ENCODE assay signal across 12 cellular contexts in genomic region chr14:88002421-88002820, GRCh38. TPM values are rescaled to one million over a fixed set of nuclear protein-coding genes. Genes with fewer than 3 reads are reported as not detected.
DNase-seq lines count a peak whose midpoint lies in the region; ATAC-seq and TF ChIP-seq lines count a peak whose summit lies in the region.
"Had no signal": no experiment of that assay in that cellular context is flagged by ENCODE, and none has a peak within 500 bp of the region (broad histone marks: within the 10 kb centered on the region; RNA-seq: fewer than 3 reads in every experiment).

No MANE protein-coding gene starts in this region.

- no peak overlapping the region for H3K27ac ChIP-seq in CD8-positive, alpha-beta T cell (ENCODE audit: low read depth, low read length)
- no peak overlapping the region for H3K27ac ChIP-seq in effector memory CD4-positive, alpha-beta T cell (ENCODE audit: insufficient read depth, low read length, poor library complexity, severe bottlenecking)
- H3K27ac ChIP-seq: ascending aorta had no signal

- H3K36me3 Mint-ChIP-seq in CD8-positive, alpha-beta T cell = peaks cover 11% of the 10 kb centered on the region
- H3K36me3 Mint-ChIP-seq in T-cell = no peaks in the 10 kb centered on the region

- intact Hi-C loops in CD8-positive, alpha-beta T cell (cut with DNase I, micrococcal nuclease) = loop anchor here in 1 of 2 experiments (10.0 kb wide), 1 partner anchor 1952 kb away; the partner anchor contains the start of genes EFCAB11 and TDP1

- no peaks in the 10 kb centered on the region for H3K9me3 Mint-ChIP-seq in CD8-positive, alpha-beta T cell
- H3K9me3 Mint-ChIP-seq in T-cell = no peaks in the 10 kb centered on the region

- peaks cover 51% of the 10 kb centered on the region for H3K4me1 Mint-ChIP-seq in CD8-positive, alpha-beta T cell (ENCODE audit: low read depth)
- H3K4me1 Mint-ChIP-seq in T-cell = peaks cover 37 to 40% (median 38%) of the 10 kb centered on the region in 3 donors

- no peaks in the 10 kb centered on the region for H3K36me3 ChIP-seq in CD8-positive, alpha-beta T cell (ENCODE audit: insufficient read depth, low read length)
- H3K36me3 ChIP-seq in effector memory CD4-positive, alpha-beta T cell (ENCODE audit: control insufficient read depth, insufficient read depth, low read length) = no peaks in the 10 kb centered on the region
- H3K36me3 ChIP-seq: ascending aorta had no signal

- H3K27me3 ChIP-seq in CD8-positive, alpha-beta T cell (ENCODE audit: insufficient read depth, low read length) = no peaks in the 10 kb centered on the region
- H3K27me3 ChIP-seq in effector memory CD4-positive, alpha-beta T cell (replicated peaks; ENCODE audit: control insufficient read depth, insufficient read depth, low read length, poor library complexity, severe bottlenecking) = no peaks in the 10 kb centered on the region
- H3K27me3 ChIP-seq: ascending aorta had no signal

- ATAC-seq in CD8-positive, alpha-beta T cell = no peak
- ATAC-seq in HG02870 (IDR thresholded peaks at IDR 0.05; ENCODE audit: unreplicated experiment) = peak; percentile 21
- no peak for ATAC-seq in T-cell (replicated peaks in 1 of 4)
- ATAC-seq in HG03280 (IDR thresholded peaks at IDR 0.05; ENCODE audit: unreplicated experiment) = no peak
- no peak for ATAC-seq in GM21529 (IDR thresholded peaks at IDR 0.05; ENCODE audit: unreplicated experiment)

- DNase-seq in CD8-positive, alpha-beta T cell = no peak
- peak in 9 of 34 experiments; percentile 2 to 26 (median 16) for DNase-seq in T-cell
- DNase-seq in midbrain (lab: John Stamatoyannopoulos, UW) = peak; percentile 9
- no peak for DNase-seq in GM10266 (ENCODE audit: extremely low spot score)
- DNase-seq in effector memory CD4-positive, alpha-beta T cell = no peak
- DNase-seq: activated CD4-positive, alpha-beta T cell treated with anti-CD3 and anti-CD28 coated beads for 48 hours; glutamatergic neuron; SHP77 had no signal

- H3K4me3 Mint-ChIP-seq in CD8-positive, alpha-beta T cell = peak overlapping the region; percentile 42
- H3K4me3 Mint-ChIP-seq in T-cell = peak overlapping the region in 1 of 3 donors; percentile 39

- POLR2A ChIA-PET in CD8-positive, alpha-beta T cell (lab: Charles Lee) = interaction anchor here (2.6 kb wide), 1 partner anchor 10 kb away, joined by 19 read pairs; the partner anchor contains the start of gene GALC
- POLR2A ChIA-PET in T-cell (lab: Charles Lee) = no interaction called here

- H3K9me3 ChIP-seq in CD8-positive, alpha-beta T cell (ENCODE audit: low read length) = no peaks in the 10 kb centered on the region
- H3K9me3 ChIP-seq in effector memory CD4-positive, alpha-beta T cell (ENCODE audit: control insufficient read depth, low read length) = no peaks in the 10 kb centered on the region
- H3K9me3 ChIP-seq: ascending aorta had no signal

- H3K4me3 ChIP-seq in CD8-positive, alpha-beta T cell (ENCODE audit: low read depth, low read length) = no peak overlapping the region
- no peak overlapping the region for H3K4me3 ChIP-seq in effector memory CD4-positive, alpha-beta T cell (ENCODE audit: insufficient read depth, low read depth, low read length, poor library complexity, severe bottlenecking)
- H3K4me3 ChIP-seq: ascending aorta had no signal

- H3K27me3 Mint-ChIP-seq in CD8-positive, alpha-beta T cell (ENCODE audit: low read depth) = no peaks in the 10 kb centered on the region
- no peaks in the 10 kb centered on the region for H3K27me3 Mint-ChIP-seq in T-cell

- H3K4me1 ChIP-seq in CD8-positive, alpha-beta T cell (ENCODE audit: insufficient read depth, low read length) = peaks cover 31% of the 10 kb centered on the region
- peaks cover 4% of the 10 kb centered on the region for H3K4me1 ChIP-seq in effector memory CD4-positive, alpha-beta T cell (ENCODE audit: control insufficient read depth, insufficient read depth, low read length, poor library complexity, severe bottlenecking)
- H3K4me1 ChIP-seq: ascending aorta had no signal

- TF ChIP-seq CTCF in CD8-positive, alpha-beta T cell (IDR thresholded peaks at IDR 0.05) = no peak
- TF ChIP-seq CTCF in GM10266 (IDR thresholded peaks at IDR 0.05; ENCODE audit: control insufficient read depth, insufficient read depth, low read depth, missing control alignments) = no peak

- H3K27ac Mint-ChIP-seq in CD8-positive, alpha-beta T cell = peak overlapping the region; percentile 75
- H3K27ac Mint-ChIP-seq in T-cell = peak overlapping the region; percentile 2 to 80

- CTCF ChIA-PET in CD8-positive, alpha-beta T cell (lab: Charles Lee) = interaction anchor here (1.5 kb wide), 1 partner anchor 9 kb away, joined by 4 read pairs; the partner anchor contains the start of gene GALC
- CTCF ChIA-PET in T-cell (lab: Charles Lee) = no interaction called here

RNA-seq across cellular contexts. Expression of gene GPR65, which starts 2.5 kb away (rescaled TPM):
- 10 to 100 TPM; 10.9 to 12.2 TPM for total RNA-seq in CD8-positive, alpha-beta T cell
- total RNA-seq in T-cell = 10 to 100 TPM in 3 of 5 donors, 1 to 10 TPM in 2; 8.3 to 13.4 (median 10.9) TPM

RNA-seq across cellular contexts. Expression of gene GALC, which starts 9.4 kb away (rescaled TPM):
- 10 to 100 TPM; 14.9 to 16.3 TPM for total RNA-seq in CD8-positive, alpha-beta T cell
- 10 to 100 TPM; 17.2 to 20.5 (median 18.6) TPM for total RNA-seq in T-cell
